In genomic region chr19:18484992-18485391, GRCh38 we compare ENCODE assay signal across 13 cellular contexts. TPM values are rescaled to one million over a fixed set of nuclear protein-coding genes. Genes with fewer than 3 reads are reported as not detected.
DNase-seq lines count a peak whose midpoint lies in the region; ATAC-seq and TF ChIP-seq lines count a peak whose summit lies in the region.
"Had no signal": no experiment of that assay in that cellular context is flagged by ENCODE, and none has a peak within 500 bp of the region (broad histone marks: within the 10 kb centered on the region; RNA-seq: fewer than 3 reads in every experiment).

No MANE protein-coding gene starts in this region.

- peaks cover 3% of the 10 kb centered on the region for H3K36me3 Mint-ChIP-seq in activated naive CD8-positive, alpha-beta T cell treated with anti-CD3 and anti-CD28 coated beads, Interleukin-2, amount 50 U/mL, for 24 hours (ENCODE audit: low read depth)
- H3K36me3 Mint-ChIP-seq in activated naive CD8-positive, alpha-beta T cell treated with anti-CD3 and anti-CD28 coated beads for 36 hours, result no peaks in the 10 kb centered on the region
- H3K36me3 Mint-ChIP-seq in T-helper 17 cell (ENCODE audit: low read depth), result no peaks in the 10 kb centered on the region
- no peaks in the 10 kb centered on the region for H3K36me3 Mint-ChIP-seq in glutamatergic neuron (ENCODE audit: unreplicated experiment)
- H3K36me3 Mint-ChIP-seq: activated naive CD4-positive, alpha-beta T cell treated with anti-CD3 and anti-CD28 coated beads, Interleukin-2, amount 50 U/mL, for 24 hours had no signal

- TF ChIP-seq CTCF in glutamatergic neuron (IDR thresholded peaks at IDR 0.05; ENCODE audit: partially characterized antibody, unreplicated experiment), result no peak

- ATAC-seq in activated naive CD8-positive, alpha-beta T cell treated with anti-CD3 and anti-CD28 coated beads, Interleukin-2, amount 50 U/mL, for 24 hours, result no peak
- ATAC-seq in T-helper 17 cell, result no peak
- ATAC-seq in stimulated activated naive CD8-positive, alpha-beta T cell treated with anti-CD3 and anti-CD28 coated beads, Interleukin-15, amount 100 ng/mL, for 72 hours, result peak; percentile 17
- ATAC-seq: Right ventricle myocardium inferior had no signal

- no peak for DNase-seq in activated naive CD8-positive, alpha-beta T cell treated with anti-CD3 and anti-CD28 coated beads, Interleukin-2, amount 50 U/mL, for 24 hours
- DNase-seq in activated naive CD8-positive, alpha-beta T cell treated with anti-CD3 and anti-CD28 coated beads for 36 hours, result no peak
- no peak for DNase-seq in T-helper 17 cell
- DNase-seq in glutamatergic neuron, result no peak
- no peak for DNase-seq in stimulated activated naive CD8-positive, alpha-beta T cell treated with anti-CD3 and anti-CD28 coated beads, Interleukin-15, amount 100 ng/mL, for 72 hours
- no peak for DNase-seq in HPDE6-E6E7 (ENCODE audit: extremely low spot score)
- no peak for DNase-seq in substantia nigra (lab: John Stamatoyannopoulos, UW)
- no peak for DNase-seq in NCI-H69 (lab: John Stamatoyannopoulos, UW)
- DNase-seq: caudate nucleus, DMS 273 treated with DMSO at 0.1 percent for 48 hours, NCI-H82 had no signal

- H3K4me1 Mint-ChIP-seq in activated naive CD8-positive, alpha-beta T cell treated with anti-CD3 and anti-CD28 coated beads, Interleukin-2, amount 50 U/mL, for 24 hours, result peaks cover 79% of the 10 kb centered on the region
- H3K4me1 Mint-ChIP-seq in activated naive CD8-positive, alpha-beta T cell treated with anti-CD3 and anti-CD28 coated beads for 36 hours, result peaks cover 50% of the 10 kb centered on the region
- H3K4me1 Mint-ChIP-seq in T-helper 17 cell, result peaks cover 58% of the 10 kb centered on the region
- peaks cover 25% of the 10 kb centered on the region for H3K4me1 Mint-ChIP-seq in glutamatergic neuron (ENCODE audit: low read depth, unreplicated experiment)
- peaks cover 97% of the 10 kb centered on the region for H3K4me1 Mint-ChIP-seq in stimulated activated naive CD8-positive, alpha-beta T cell treated with anti-CD3 and anti-CD28 coated beads, Interleukin-15, amount 100 ng/mL, for 72 hours

- peak overlapping the region; percentile 31 for H3K27ac Mint-ChIP-seq in activated naive CD8-positive, alpha-beta T cell treated with anti-CD3 and anti-CD28 coated beads, Interleukin-2, amount 50 U/mL, for 24 hours
- no peak overlapping the region for H3K27ac Mint-ChIP-seq in activated naive CD8-positive, alpha-beta T cell treated with anti-CD3 and anti-CD28 coated beads for 36 hours
- peak overlapping the region; percentile 67 for H3K27ac Mint-ChIP-seq in T-helper 17 cell
- peak overlapping the region; percentile 64 for H3K27ac Mint-ChIP-seq in glutamatergic neuron (ENCODE audit: unreplicated experiment)
- peak overlapping the region in 1 of 2 donors; percentile 72 for H3K27ac Mint-ChIP-seq in stimulated activated naive CD8-positive, alpha-beta T cell treated with anti-CD3 and anti-CD28 coated beads, Interleukin-15, amount 100 ng/mL, for 72 hours
- H3K27ac Mint-ChIP-seq: activated naive CD4-positive, alpha-beta T cell treated with anti-CD3 and anti-CD28 coated beads, Interleukin-2, amount 50 U/mL, for 24 hours had no signal

- H3K27ac ChIP-seq in substantia nigra (ENCODE audit: low read depth, low read length, poor library complexity, severe bottlenecking), result no peak overlapping the region

- H3K27me3 Mint-ChIP-seq in activated naive CD8-positive, alpha-beta T cell treated with anti-CD3 and anti-CD28 coated beads, Interleukin-2, amount 50 U/mL, for 24 hours, result no peaks in the 10 kb centered on the region
- H3K27me3 Mint-ChIP-seq in activated naive CD8-positive, alpha-beta T cell treated with anti-CD3 and anti-CD28 coated beads for 36 hours, result no peaks in the 10 kb centered on the region
- H3K27me3 Mint-ChIP-seq in T-helper 17 cell (no peaks in the 10 kb centered on the region), glutamatergic neuron (ENCODE audit: unreplicated experiment) (peaks cover 11% of the 10 kb centered on the region)
- H3K27me3 Mint-ChIP-seq in stimulated activated naive CD8-positive, alpha-beta T cell treated with anti-CD3 and anti-CD28 coated beads, Interleukin-15, amount 100 ng/mL, for 72 hours, result no peaks in the 10 kb centered on the region
- H3K27me3 Mint-ChIP-seq: activated naive CD4-positive, alpha-beta T cell treated with anti-CD3 and anti-CD28 coated beads, Interleukin-2, amount 50 U/mL, for 24 hours had no signal

- no peak overlapping the region for H3K4me3 Mint-ChIP-seq in activated naive CD8-positive, alpha-beta T cell treated with anti-CD3 and anti-CD28 coated beads, Interleukin-2, amount 50 U/mL, for 24 hours
- no peak overlapping the region for H3K4me3 Mint-ChIP-seq in activated naive CD8-positive, alpha-beta T cell treated with anti-CD3 and anti-CD28 coated beads for 36 hours
- H3K4me3 Mint-ChIP-seq in T-helper 17 cell (no peak overlapping the region), glutamatergic neuron (ENCODE audit: unreplicated experiment) (no peak overlapping the region)
- no peak overlapping the region for H3K4me3 Mint-ChIP-seq in stimulated activated naive CD8-positive, alpha-beta T cell treated with anti-CD3 and anti-CD28 coated beads, Interleukin-15, amount 100 ng/mL, for 72 hours
- H3K4me3 Mint-ChIP-seq: activated naive CD4-positive, alpha-beta T cell treated with anti-CD3 and anti-CD28 coated beads, Interleukin-2, amount 50 U/mL, for 24 hours had no signal

- H3K9me3 ChIP-seq in T-helper 17 cell (ENCODE audit: control insufficient read depth, low read length, poor library complexity, severe bottlenecking), result no peaks in the 10 kb centered on the region

- no peaks in the 10 kb centered on the region for H3K9me3 Mint-ChIP-seq in activated naive CD8-positive, alpha-beta T cell treated with anti-CD3 and anti-CD28 coated beads, Interleukin-2, amount 50 U/mL, for 24 hours
- H3K9me3 Mint-ChIP-seq in activated naive CD8-positive, alpha-beta T cell treated with anti-CD3 and anti-CD28 coated beads for 36 hours, result no peaks in the 10 kb centered on the region
- peaks cover 6% of the 10 kb centered on the region for H3K9me3 Mint-ChIP-seq in glutamatergic neuron (ENCODE audit: unreplicated experiment)
- no peaks in the 10 kb centered on the region for H3K9me3 Mint-ChIP-seq in stimulated activated naive CD8-positive, alpha-beta T cell treated with anti-CD3 and anti-CD28 coated beads, Interleukin-15, amount 100 ng/mL, for 72 hours
- H3K9me3 Mint-ChIP-seq: activated naive CD4-positive, alpha-beta T cell treated with anti-CD3 and anti-CD28 coated beads, Interleukin-2, amount 50 U/mL, for 24 hours had no signal

RNA-seq across cellular contexts. Expression of gene ELL, which starts 36.9 kb away (rescaled TPM):
- 10 to 100 TPM; 20.0 to 21.0 TPM for total RNA-seq in activated naive CD8-positive, alpha-beta T cell treated with anti-CD3 and anti-CD28 coated beads for 36 hours
- 10 to 100 TPM; 51.0 to 62.8 TPM for total RNA-seq in T-helper 17 cell
- 11.6 TPM for total RNA-seq in glutamatergic neuron (ENCODE audit: unreplicated experiment)

RNA-seq across cellular contexts. Expression of gene ISYNA1, which starts 47.1 kb away (rescaled TPM):
- total RNA-seq in activated naive CD8-positive, alpha-beta T cell treated with anti-CD3 and anti-CD28 coated beads for 36 hours, result 10 to 100 TPM; 29.6 to 32.7 TPM
- 10 to 100 TPM; 37.6 to 39.6 TPM for total RNA-seq in T-helper 17 cell
- 111 TPM for total RNA-seq in glutamatergic neuron (ENCODE audit: unreplicated experiment)

RNA-seq across cellular contexts. Expression of gene FKBP8, which starts 58.4 kb away (rescaled TPM):
- 100 to 1,000 TPM; 168 to 170 TPM for total RNA-seq in activated naive CD8-positive, alpha-beta T cell treated with anti-CD3 and anti-CD28 coated beads for 36 hours
- total RNA-seq in T-helper 17 cell, result 100 to 1,000 TPM; 149 to 186 TPM
- total RNA-seq in glutamatergic neuron (ENCODE audit: unreplicated experiment), result 203 TPM
